In genomic region chr15:98863983-98864382, GRCh38 we compare ENCODE assay signal across 19 cellular contexts.
DNase-seq lines count a peak whose midpoint lies in the region; ATAC-seq, FAIRE-seq and TF ChIP-seq lines count a peak whose summit lies in the region.
"Had no signal": no experiment of that assay in that cellular context is flagged by ENCODE, and none has a peak within 500 bp of the region (broad histone marks: within the 10 kb centered on the region; RNA-seq: fewer than 3 reads in every experiment).

No MANE protein-coding gene starts in this region.

- no peak for FAIRE-seq in GM12891 (lab: Jason Lieb, UNC)
- FAIRE-seq: D721Med, G401.6, GM12892, GM18507 had no signal

- H3K27me3 ChIP-seq in RWPE2 (ENCODE audit: insufficient read depth, poor library complexity, severe bottlenecking) (no peaks in the 10 kb centered on the region), thoracic aorta (replicated peaks; ENCODE audit: insufficient read depth) (no peaks in the 10 kb centered on the region)

- H3K27ac ChIP-seq in HEK293 (ENCODE audit: extremely low read depth, low read depth, low read length) (no peak overlapping the region), RWPE2 (ENCODE audit: poor library complexity, severe bottlenecking) (peak overlapping the region; percentile 100), coronary artery (peak overlapping the region; percentile 5 to 54), thoracic aorta (peak overlapping the region; percentile 52 to 80)
- H3K27ac ChIP-seq: C4-2B, GM23248, HL-60 had no signal

- CTCF ChIA-PET in HEK293 (lab: Yijun Ruan, JAX), result interaction anchor here (0.6 to 1.8 kb wide), 11 partner anchors 8 to 421 kb away, joined by 3 to 9 read pairs (median 3); no protein-coding TSS in a partner anchor

- H3K9me3 ChIP-seq in HEK293 (ENCODE audit: control insufficient read depth, insufficient read depth, low read depth, low read length), result no peaks in the 10 kb centered on the region
- no peaks in the 10 kb centered on the region for H3K9me3 ChIP-seq in RWPE2 (ENCODE audit: severe bottlenecking)
- no peaks in the 10 kb centered on the region for H3K9me3 ChIP-seq in thoracic aorta
- H3K9me3 ChIP-seq: Caco-2, HAP-1 had no signal

- TF ChIP-seq CTCF in HEK293 (tag by site-specific recombination; IDR thresholded peaks at IDR 0.05) (no peak), RWPE2 (IDR thresholded peaks at IDR 0.05; ENCODE audit: poor library complexity, severe bottlenecking) (no peak), coronary artery (IDR thresholded peaks at IDR 0.05) (no peak), thoracic aorta (IDR thresholded peaks at IDR 0.05) (no peak)

- ATAC-seq in RWPE2 (ENCODE audit: low read depth) (no peak), thoracic aorta (ENCODE audit: insufficient number of reproducible peaks, low FRiP score, low read depth) (no peak), GM21390 (IDR thresholded peaks at IDR 0.05; ENCODE audit: unreplicated experiment) (no peak), GM18517 (IDR thresholded peaks at IDR 0.05; ENCODE audit: unreplicated experiment) (no peak)

- no peak for TF ChIP-seq POLR2A in GM12891 (IDR thresholded peaks at IDR 0.05; ENCODE audit: low read depth, low read length)

- H3K4me1 ChIP-seq in HEK293 (ENCODE audit: control insufficient read depth, insufficient read depth, low read length) (peaks cover 28% of the 10 kb centered on the region), RWPE2 (ENCODE audit: insufficient read depth, poor library complexity, severe bottlenecking) (peaks cover 59% of the 10 kb centered on the region), thoracic aorta (ENCODE audit: control insufficient read depth in 1 of 2, low read depth in 2 of 2) (peaks cover 30 to 86% of the 10 kb centered on the region in 2 donors)
- H3K4me1 ChIP-seq: HAP-1 had no signal

- no peaks in the 10 kb centered on the region for H3K36me3 ChIP-seq in HEK293 (ENCODE audit: control insufficient read depth in 2 of 2, insufficient read depth in 1 of 2, low read length in 2 of 2)
- H3K36me3 ChIP-seq in RWPE2 (ENCODE audit: low read depth), result no peaks in the 10 kb centered on the region
- H3K36me3 ChIP-seq in thoracic aorta, result no peaks in the 10 kb centered on the region
- H3K36me3 ChIP-seq: HAP-1 had no signal

- POLR2A ChIA-PET in HEK293 (lab: Yijun Ruan, JAX), result no interaction called here

- DNase-seq in RWPE2 (ENCODE audit: low spot score) (no peak), coronary artery (ENCODE audit: low spot score) (no peak), thoracic aorta (ENCODE audit: low spot score) (no peak), GM12891 (ENCODE audit: insufficient read length, low spot score) (no peak)
- DNase-seq: AML-193; Caco-2; CD4-positive, alpha-beta T cell; GM23248; KBM-7 had no signal

- H3K4me3 ChIP-seq in HEK293 (ENCODE audit: low read depth, low read length) (no peak overlapping the region), RWPE2 (ENCODE audit: severe bottlenecking) (no peak overlapping the region), coronary artery (no peak overlapping the region), thoracic aorta (no peak overlapping the region)
- H3K4me3 ChIP-seq: GM23248, HAP-1 had no signal

TF ChIP-seq in HEK293, 187 proteins besides CTCF, POLR2A, EP300 and RAD21:
- TF ChIP-seq ZNF416 (tag by site-specific recombination; IDR thresholded peaks at IDR 0.05) (no peak), ZNF121 (tag by site-specific recombination; IDR thresholded peaks at IDR 0.05) (0 out of 2 replicates have a peak, but pooled peaks have one; percentile 31), ZNF169 (tag by site-specific recombination; IDR thresholded peaks at IDR 0.05) (no peak)

TF ChIP-seq in GM12891, 5 proteins besides CTCF, POLR2A, EP300 and RAD21:
- TF ChIP-seq PAX5 (IDR thresholded peaks at IDR 0.05; ENCODE audit: insufficient read depth, low read length, severe bottlenecking), result no peak
- TF ChIP-seq POU2F2 (IDR thresholded peaks at IDR 0.05; ENCODE audit: low read depth, low read length), result no peak
- no peak for TF ChIP-seq TAF1 (IDR thresholded peaks at IDR 0.05; ENCODE audit: low read depth, low read length)
- no peak for TF ChIP-seq POLR2AphosphoS5 (IDR thresholded peaks at IDR 0.05; ENCODE audit: low read depth, low read length)
- no peak for TF ChIP-seq SPI1 (IDR thresholded peaks at IDR 0.05; ENCODE audit: low read depth, low read length)
TF ChIP-seq in GM12891: peak in this region for 0.
